ENCODE assay signal across 31 cellular contexts in genomic region chr5:73729329-73729728, GRCh38.
DNase-seq lines count a peak whose midpoint lies in the region; ATAC-seq, FAIRE-seq and TF ChIP-seq lines count a peak whose summit lies in the region.
"Had no signal": no experiment of that assay in that cellular context is flagged by ENCODE, and none has a peak within 500 bp of the region (broad histone marks: within the 10 kb centered on the region; RNA-seq: fewer than 3 reads in every experiment).

No MANE protein-coding gene starts in this region.

- H3K9me3 ChIP-seq in HepG2 (ENCODE audit: low read length) (no peaks in the 10 kb centered on the region), Karpas-422 (ENCODE audit: low read length) (no peaks in the 10 kb centered on the region), mammary epithelial cell (replicated peaks; ENCODE audit: insufficient read depth, low read length) (no peaks in the 10 kb centered on the region)
- H3K9me3 ChIP-seq: spleen, testis had no signal

- DNase-seq in M059J (ENCODE audit: low read depth) (peak; percentile 30), choroid plexus epithelial cell (ENCODE audit: low read depth) (peak; percentile 58), HepG2 (ENCODE audit: low spot score) (peak; percentile 93), Karpas-422 (no peak), SHP77 treated with DMSO at 0.1 percent for 48 hours (lab: John Stamatoyannopoulos, UW) (no peak), mammary epithelial cell (no peak)
- DNase-seq: activated CD4-positive, alpha-beta T cell treated with anti-CD3 and anti-CD28 coated beads, Interleukin-2, amount 10 ng/mL, durations not matched to agents 24 days and 14 days; activated CD8-positive, alpha-beta memory T cell treated with anti-CD3 and anti-CD28 coated beads for 24 hours; caudate nucleus; CD4-positive, alpha-beta T cell; DND-41; effector memory CD8-positive, alpha-beta T cell; erythroblast; foreskin melanocyte; mesendoderm; NCI-H1417 treated with DMSO at 0.1 percent for 48 hours; NCI-H2107; NCI-H774; right cardiac atrium; spleen; stimulated activated CD8-positive, alpha-beta memory T cell treated with anti-CD3 and anti-CD28 coated beads, Interleukin-4, amount 100 ng/mL, for 48 hours; T1000; testis had no signal

- H3K36me3 ChIP-seq in HepG2 (replicated peaks in 1 of 2; ENCODE audit: control insufficient read depth in 1 of 2, insufficient read depth in 2 of 2, low read length in 2 of 2): no peaks in the 10 kb centered on the region
- no peaks in the 10 kb centered on the region for H3K36me3 ChIP-seq in Karpas-422 (ENCODE audit: insufficient read depth, low read length)
- H3K36me3 ChIP-seq in mammary epithelial cell (ENCODE audit: insufficient read depth, low read length): no peaks in the 10 kb centered on the region
- H3K36me3 ChIP-seq: spleen had no signal

- CTCF ChIA-PET in HepG2 (lab: Yijun Ruan, JAX; ENCODE audit: low intra/inter-chr PET ratio, low total read pairs): no interaction called here
- CTCF ChIA-PET in mammary epithelial cell (lab: Charles Lee; ENCODE audit: low non-redundant PET): no interaction called here

- no peak for TF ChIP-seq POLR2A in HepG2 (IDR thresholded peaks at IDR 0.05; ENCODE audit: insufficient read depth in 1 of 2, low read depth in 2 of 2, low read length in 2 of 2)

- peak; percentile 75 for FAIRE-seq in HepG2 (lab: Jason Lieb, UNC)
- FAIRE-seq: astrocyte, RCC 7860, urothelium cell line had no signal

- no peaks in the 10 kb centered on the region for H3K9me2 ChIP-seq in Karpas-422 (replicated peaks; ENCODE audit: insufficient read depth, low read length)

- H3K4me2 ChIP-seq in HepG2 (ENCODE audit: low read depth, low read length): peak overlapping the region; percentile 49
- no peak overlapping the region for H3K4me2 ChIP-seq in Karpas-422 (ENCODE audit: low read depth, low read length, poor library complexity, severe bottlenecking)
- H3K4me2 ChIP-seq in mammary epithelial cell (ENCODE audit: insufficient read depth, low read depth, low read length): no peak overlapping the region
- H3K4me2 ChIP-seq: KMS-11 had no signal

- POLR2A ChIA-PET in HepG2 (lab: Yijun Ruan, JAX): interaction anchor here (0.8 to 2.6 kb wide), 8 partner anchors 9 to 111 kb away, joined by 3 to 19 read pairs (median 4); partner anchors contain the start of gene ARHGEF28

- intact Hi-C loops in HepG2 (cut with micrococcal nuclease; ENCODE audit: unreplicated experiment): loop anchor here (5.0 kb wide), 2 partner anchors 33 to 63 kb away; no protein-coding TSS in a partner anchor
- intact Hi-C loops in mammary epithelial cell (cut with micrococcal nuclease): no loop called here

- H3K9ac ChIP-seq in HepG2 (ENCODE audit: insufficient read depth, low read depth, low read length) (no peak overlapping the region), Karpas-422 (ENCODE audit: low read length) (no peak overlapping the region), mammary epithelial cell (ENCODE audit: insufficient read depth, low read length) (no peak overlapping the region)
- H3K9ac ChIP-seq: KMS-11, parathyroid adenoma had no signal

- TF ChIP-seq EP300 in HepG2 (IDR thresholded peaks at IDR 0.05; ENCODE audit: low read depth in 2 of 2, low read length in 2 of 2) (peak in 1 of 2 experiments; percentile 91; a peak in 2 of 4 replicates), HepG2 (CRISPR knock-in tag; IDR thresholded peaks at IDR 0.05; ENCODE audit: borderline replicate concordance) (peak; percentile 87)

- TF ChIP-seq CTCF in 22Rv1 (IDR thresholded peaks at IDR 0.05) (no peak), choroid plexus epithelial cell (conservative IDR thresholded peaks at IDR 0.05; ENCODE audit: low read depth, low read length) (peak; percentile 15), HepG2 (CRISPR knock-in tag; IDR thresholded peaks at IDR 0.05) (peak; percentile 31; the same call in 1 of the 2 replicates), mammary epithelial cell (conservative IDR thresholded peaks at IDR 0.05 in 1 of 2, IDR thresholded peaks at IDR 0.05 in 1 of 2; ENCODE audit: extremely low read depth in 1 of 2, insufficient read depth in 1 of 2, low read depth in 1 of 2, low read length in 2 of 2) (no peak)

- BruUV-seq in HepG2 (replicated peaks; lab: Mats Ljungman, UMichigan): no TSS peak
- no TSS peak for BruUV-seq in mammary epithelial cell (replicated peaks; lab: Mats Ljungman, UMichigan)

- dilution Hi-C loops in mammary epithelial cell (cut with HindIII; ENCODE audit: low sequenced_read_pairs): no loop called here

- 5% methylated on average over 3 of the region's 3 CpGs for WGBS in HepG2 (ENCODE audit: low lambda C conversion rate)
- WGBS in mammary epithelial cell (ENCODE audit: low coverage, missing lambda C conversion rate): 82% methylated on average over 3 of the region's 3 CpGs

- H2AFZ ChIP-seq in HepG2 (ENCODE audit: low read length) (no peak overlapping the region), Karpas-422 (ENCODE audit: low read length) (no peak overlapping the region), mammary epithelial cell (ENCODE audit: low read depth, low read length) (no peak overlapping the region)
- H2AFZ ChIP-seq: parathyroid adenoma had no signal

- H3K4me3 ChIP-seq in choroid plexus epithelial cell (ENCODE audit: low read depth, low read length) (no peak overlapping the region), HepG2 (replicated peaks in 1 of 3; ENCODE audit: insufficient read depth in 1 of 3, low read depth in 2 of 3, low read length in 3 of 3) (no peak overlapping the region; a peak in 1 of 6 replicates), Karpas-422 (ENCODE audit: low read length) (no peak overlapping the region), mammary epithelial cell (replicated peaks in 1 of 3; ENCODE audit: insufficient read depth in 1 of 3, low read depth in 2 of 3, low read length in 3 of 3) (no peak overlapping the region)
- H3K4me3 ChIP-seq: spleen, testis had no signal

- H3K79me2 ChIP-seq in HepG2 (ENCODE audit: insufficient read depth, low read length) (peaks cover 7% of the 10 kb centered on the region), Karpas-422 (ENCODE audit: low read length) (no peaks in the 10 kb centered on the region), mammary epithelial cell (ENCODE audit: insufficient read depth, low read length) (peaks cover 94% of the 10 kb centered on the region)
- H3K79me2 ChIP-seq: parathyroid adenoma had no signal

- H3K4me1 ChIP-seq in HepG2 (ENCODE audit: insufficient read depth, low read length): peaks cover 67% of the 10 kb centered on the region
- no peaks in the 10 kb centered on the region for H3K4me1 ChIP-seq in Karpas-422 (ENCODE audit: low read length)
- no peaks in the 10 kb centered on the region for H3K4me1 ChIP-seq in mammary epithelial cell (ENCODE audit: insufficient read depth, low read length)
- H3K4me1 ChIP-seq: parathyroid adenoma, spleen had no signal

- ATAC-seq in HepG2 (peak; percentile 98), HG02571 (IDR thresholded peaks at IDR 0.05; ENCODE audit: unreplicated experiment) (no peak)
- ATAC-seq: effector memory CD8-positive, alpha-beta T cell; HCT116 had no signal

- H3K27me3 ChIP-seq in HepG2 (ENCODE audit: control insufficient read depth in 1 of 2, insufficient read depth in 2 of 2, low read length in 2 of 2): no peaks in the 10 kb centered on the region
- H3K27me3 ChIP-seq in Karpas-422 (ENCODE audit: low read length): no peaks in the 10 kb centered on the region
- no peaks in the 10 kb centered on the region for H3K27me3 ChIP-seq in mammary epithelial cell (ENCODE audit: insufficient read depth, low read length)
- H3K27me3 ChIP-seq: spleen, testis had no signal

- H3K27ac ChIP-seq in 22Rv1: peak overlapping the region; percentile 49
- H3K27ac ChIP-seq in HepG2 (ENCODE audit: extremely low read length, insufficient read depth, low read length): peak overlapping the region; percentile 68
- H3K27ac ChIP-seq in Karpas-422 (ENCODE audit: low read length): no peak overlapping the region
- H3K27ac ChIP-seq in mammary epithelial cell (ENCODE audit: insufficient read depth, low read depth, low read length): no peak overlapping the region
- H3K27ac ChIP-seq: KMS-11, parathyroid adenoma, spleen had no signal

- in situ Hi-C loops in HepG2 (cut with HindIII; ENCODE audit: extremely low pct_ligation_motif_present, low pct_unique_long_range_greater_than_20kb) (no loop called here), mammary epithelial cell (cut with MboI; ENCODE audit: low sequenced_read_pairs in 2 of 2) (no loop called here)

- no peak for TF ChIP-seq RAD21 in HepG2 (CRISPR knock-in tag; IDR thresholded peaks at IDR 0.05)

- H4K20me1 ChIP-seq in HepG2 (ENCODE audit: insufficient read depth, low read length) (no peaks in the 10 kb centered on the region), Karpas-422 (ENCODE audit: insufficient read depth, low read depth, low read length) (no peaks in the 10 kb centered on the region), mammary epithelial cell (ENCODE audit: insufficient read depth, low read length) (no peaks in the 10 kb centered on the region)

TF ChIP-seq in HepG2, 621 proteins besides CTCF, POLR2A, EP300 and RAD21 (continues in another document):
- TF ChIP-seq TOE1 (CRISPR knock-in tag; IDR thresholded peaks at IDR 0.05): no peak
- 0 out of 2 replicates have a peak, but pooled peaks have one; percentile 30 for TF ChIP-seq FOXP1 (IDR thresholded peaks at IDR 0.05)
- peak; percentile 89 for TF ChIP-seq FOXP1 (CRISPR knock-in tag; IDR thresholded peaks at IDR 0.05)
- no peak for TF ChIP-seq MEIS2 (CRISPR knock-in tag; IDR thresholded peaks at IDR 0.05)
- TF ChIP-seq PAXIP1 (CRISPR knock-in tag; conservative IDR thresholded peaks at IDR 0.05): peak; percentile 88

Comparison
In these comparisons a context has a peak if more than half of its experiments do, and no peak if none do; other contexts are left out.
1. H3K27ac ChIP-seq: peak in 22Rv1 (single experiment) and HepG2 (single experiment); none in Karpas-422 (single experiment) and mammary epithelial cell (single experiment).
2. CTCF ChIP-seq: peak in choroid plexus epithelial cell (single experiment) and HepG2 (single experiment); none in 22Rv1 (single experiment) and mammary epithelial cell (0 of 2).
3. DNase-seq: peak in M059J (single experiment), choroid plexus epithelial cell (single experiment) and HepG2 (single experiment); none in Karpas-422 (single experiment), SHP77 treated with DMSO at 0.1 percent for 48 hours (single experiment) and mammary epithelial cell (single experiment).